ENCODE assay signal across 15 cellular contexts in genomic region chr1:59485171-59485570, GRCh38.
"Had no signal": no experiment of that assay in that cellular context is flagged by ENCODE, and none has a peak within 500 bp of the region (broad histone marks: within the 10 kb centered on the region; RNA-seq: fewer than 3 reads in every experiment).

No MANE protein-coding gene starts in this region.

- H3K4me3 ChIP-seq: colonic mucosa, mucosa of descending colon, stomach, thoracic aorta, transverse colon had no signal

- H3K4me3 Mint-ChIP-seq: naive thymus-derived CD8-positive, alpha-beta T cell; neural crest cell had no signal

- H3K27me3 ChIP-seq: colonic mucosa, foreskin keratinocyte, stomach, transverse colon had no signal

- H3K4me1 Mint-ChIP-seq: neural crest cell had no signal

- ATAC-seq: foreskin keratinocyte; mucosa of descending colon; naive thymus-derived CD8-positive, alpha-beta T cell; sciatic nerve had no signal

- H3K9me3 Mint-ChIP-seq: naive thymus-derived CD8-positive, alpha-beta T cell; neural crest cell had no signal

- H3K4me1 ChIP-seq: colonic mucosa had no signal

- H3K36me3 ChIP-seq: colonic mucosa, stomach, thoracic aorta, transverse colon had no signal

- H3K27ac ChIP-seq: colonic mucosa, stomach, thoracic aorta, transverse colon had no signal

- H3K9me3 ChIP-seq: colonic mucosa, mucosa of descending colon, stomach, thoracic aorta, transverse colon had no signal

- DNase-seq: colonic mucosa; dermis blood vessel endothelial cell; foreskin keratinocyte; kidney glomerular epithelial cell; mucosa of descending colon; naive thymus-derived CD8-positive, alpha-beta T cell; posterior cingulate gyrus; stimulated activated CD4-positive, alpha-beta T cell treated with anti-CD3 and anti-CD28 coated beads, Interleukin-2, amount 100 ng/mL, for 24 hours; stimulated activated CD4-positive, alpha-beta T cell treated with anti-CD3 and anti-CD28 coated beads, Interleukin-4, amount 100 ng/mL, for 4 hours; stimulated activated naive CD4-positive, alpha-beta T cell; stomach; transverse colon had no signal
